18 cellular contexts compared by ENCODE assay signal in the genomic region with DNA sequence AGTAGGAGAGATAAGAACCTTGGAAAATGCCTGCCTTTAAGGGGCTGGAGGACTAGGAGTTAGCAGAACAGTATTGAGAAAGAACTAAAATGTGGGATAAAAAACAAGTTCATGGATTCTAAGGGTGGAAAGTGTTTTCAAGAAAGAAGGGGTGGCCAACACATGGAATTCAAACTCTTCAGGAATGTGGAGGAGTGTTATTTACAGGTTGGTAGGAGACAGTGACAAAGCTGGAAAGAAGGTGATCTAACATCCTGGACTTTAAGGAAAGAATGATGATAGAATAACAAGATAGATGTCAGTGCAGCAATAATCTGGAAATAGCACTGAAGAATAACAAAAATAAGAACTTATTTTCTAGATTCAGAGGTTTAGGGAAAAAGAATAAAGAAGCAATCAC. TPM values are rescaled to one million over a fixed set of nuclear protein-coding genes. Genes with fewer than 3 reads are reported as not detected.
"Had no signal": no experiment of that assay in that cellular context is flagged by ENCODE, and none has a peak within 500 bp of the region (broad histone marks: within the 10 kb centered on the region; RNA-seq: fewer than 3 reads in every experiment).

No MANE protein-coding gene starts in this region.

- H3K4me2 ChIP-seq: hepatocyte had no signal

- ATAC-seq: left lung; lower lobe of right lung; mucosa of descending colon; naive thymus-derived CD8-positive, alpha-beta T cell; psoas muscle; sciatic nerve had no signal

- H3K36me3 ChIP-seq: colonic mucosa, left lung, lower lobe of right lung, neutrophil had no signal

- DNase-seq: colonic mucosa; effector CD4-positive, alpha-beta T cell; endodermal cell; erythroblast; foreskin melanocyte; head of caudate nucleus; kidney; left lung; lower lobe of right lung; mucosa of descending colon; naive thymus-derived CD8-positive, alpha-beta T cell; psoas muscle; stimulated activated naive CD4-positive, alpha-beta T cell treated with Interleukin-2 at 50 U/mL for 16 hours had no signal

- H3K27ac Mint-ChIP-seq: endodermal cell; memory B cell; naive thymus-derived CD8-positive, alpha-beta T cell had no signal

- H3K9me3 ChIP-seq: colonic mucosa, left lung, lower lobe of right lung, mucosa of descending colon, neutrophil, psoas muscle had no signal

- H3K27me3 ChIP-seq: colonic mucosa, hepatocyte, left lung, neutrophil had no signal

- H3K27ac ChIP-seq: colonic mucosa, left lung, lower lobe of right lung, neutrophil, psoas muscle had no signal

- H3K4me3 ChIP-seq: colonic mucosa, hepatocyte, left lung, lower lobe of right lung, mucosa of descending colon, psoas muscle had no signal

- H3K4me1 ChIP-seq: colonic mucosa, left lung, lower lobe of right lung, psoas muscle had no signal

- H3K79me2 ChIP-seq: hepatocyte had no signal

- H3K9me3 Mint-ChIP-seq: endodermal cell, memory B cell had no signal

- H2AFZ ChIP-seq: hepatocyte had no signal

- FAIRE-seq: endothelial cell of umbilical vein, kidney had no signal

- H3K36me3 Mint-ChIP-seq: memory B cell; naive thymus-derived CD8-positive, alpha-beta T cell had no signal

- H3K4me3 Mint-ChIP-seq: endodermal cell; memory B cell; naive thymus-derived CD8-positive, alpha-beta T cell had no signal

RNA-seq across cellular contexts. Expression of a gene that starts 54.0 kb away (rescaled TPM):
- polyA plus RNA-seq: naive thymus-derived CD8-positive, alpha-beta T cell had no signal
